In genomic region chr10:103350175-103350521, GRCh38 we compare ENCODE assay signal across 8 cellular contexts. TPM values are rescaled to one million over a fixed set of nuclear protein-coding genes. Genes with fewer than 3 reads are reported as not detected.
DNase-seq lines count a peak whose midpoint lies in the region; ATAC-seq and TF ChIP-seq lines count a peak whose summit lies in the region.

No MANE protein-coding gene starts in this region.

- H3F3A ChIP-seq in neural cell (ENCODE audit: insufficient read depth, low read length, poor library complexity, severe bottlenecking), result no peaks in the 10 kb centered on the region

- TF ChIP-seq RAD21 in neural cell (conservative IDR thresholded peaks at IDR 0.05), result no peak

- peaks cover 8% of the 10 kb centered on the region for H3K79me2 ChIP-seq in neural cell (replicated peaks; ENCODE audit: insufficient read depth, low read length)

- no peaks in the 10 kb centered on the region for H3K9me2 ChIP-seq in neural cell (ENCODE audit: insufficient read depth, low read length)

- 56% methylated on average over 16 of the region's 16 CpGs for WGBS in ectodermal cell, 2 experiments

- no peaks in the 10 kb centered on the region for H4K20me1 ChIP-seq in neural cell (ENCODE audit: insufficient read depth)

- H3K4me2 ChIP-seq in neural cell (ENCODE audit: low read length), result peak overlapping the region; percentile 41

- no peaks in the 10 kb centered on the region for H3K4me1 ChIP-seq in ectodermal cell (ENCODE audit: control insufficient read depth, insufficient read depth, low read length)

- TF ChIP-seq CTCF in CD14-positive monocyte (IDR thresholded peaks at IDR 0.05) (no peak), LNCaP clone FGC (IDR thresholded peaks at IDR 0.05; ENCODE audit: control insufficient read depth, extremely low read depth, insufficient read depth) (no peak), neural cell (IDR thresholded peaks at IDR 0.05; ENCODE audit: poor library complexity, severe bottlenecking) (no peak)

- no peaks in the 10 kb centered on the region for H3K27me3 ChIP-seq in ectodermal cell (ENCODE audit: control insufficient read depth, insufficient read depth, low read length, poor library complexity, severe bottlenecking)
- H3K27me3 ChIP-seq in neural cell (ENCODE audit: insufficient read depth, low read depth, low read length), result no peaks in the 10 kb centered on the region

- H3K36me3 Mint-ChIP-seq in CD14-positive monocyte, result peaks cover 11 to 27% of the 10 kb centered on the region in 2 donors

- TF ChIP-seq EP300 in neural cell (conservative IDR thresholded peaks at IDR 0.05; ENCODE audit: poor library complexity, severe bottlenecking), result no peak

- no peak for ATAC-seq in GM21381 (IDR thresholded peaks at IDR 0.05; ENCODE audit: unreplicated experiment)

- H3K27ac ChIP-seq in ectodermal cell (ENCODE audit: insufficient read depth, low read depth, low read length, poor library complexity, severe bottlenecking) (no peak overlapping the region), neural cell (ENCODE audit: low read length) (peak overlapping the region; percentile 79)

- H3K4me3 Mint-ChIP-seq in CD14-positive monocyte, result peak overlapping the region; percentile 91 to 95

- no peaks in the 10 kb centered on the region for H3K9me3 ChIP-seq in ectodermal cell (ENCODE audit: control insufficient read depth, low read length)
- H3K9me3 ChIP-seq in neural cell (ENCODE audit: low read length), result no peaks in the 10 kb centered on the region

- peaks cover 0 to 2% (median 0%) of the 10 kb centered on the region in 7 donors for H3K9me3 Mint-ChIP-seq in CD14-positive monocyte

- peak overlapping the region; percentile 70 for H3K4me3 ChIP-seq in LNCaP clone FGC (ENCODE audit: low read depth, low read length)
- H3K4me3 ChIP-seq in ectodermal cell (ENCODE audit: insufficient read depth, low read depth, low read length), result peak overlapping the region; percentile 57
- H3K4me3 ChIP-seq in neural cell (ENCODE audit: low read length), result peak overlapping the region; percentile 91

- peaks cover 8% of the 10 kb centered on the region for H3K4me1 Mint-ChIP-seq in CD14-positive monocyte

- H3K27me3 Mint-ChIP-seq in CD14-positive monocyte (ENCODE audit: low read depth in 3 of 3), result peaks cover 0 to 2% (median 0%) of the 10 kb centered on the region in 3 donors

- intact Hi-C loops in CD14-positive monocyte (cut with micrococcal nuclease), result no loop called here

- H3K9ac ChIP-seq in neural cell (ENCODE audit: low read length), result peak overlapping the region; percentile 84

- H3K36me3 ChIP-seq in ectodermal cell (ENCODE audit: control insufficient read depth, insufficient read depth, low read length), result peaks cover 8% of the 10 kb centered on the region
- H3K36me3 ChIP-seq in neural cell (ENCODE audit: insufficient read depth, low read length), result no peaks in the 10 kb centered on the region

- peak overlapping the region; percentile 91 for H2AFZ ChIP-seq in neural cell (ENCODE audit: low read depth, low read length)

- peak overlapping the region in 1 of 7 donors; percentile 5 for H3K27ac Mint-ChIP-seq in CD14-positive monocyte

- DNase-seq in CD14-positive monocyte (ENCODE audit: low spot score) (no peak), LNCaP clone FGC (ENCODE audit: low read depth) (no peak), ecto neural progenitor cell (ENCODE audit: low spot score) (no peak), T-helper 9 cell (no peak), NCI-H2171 treated with DMSO at 0.1 percent for 48 hours (lab: John Stamatoyannopoulos, UW) (no peak)

TF ChIP-seq in neural cell, 6 proteins besides CTCF, POLR2A, EP300 and RAD21:
- TF ChIP-seq MXI1 (conservative IDR thresholded peaks at IDR 0.05; ENCODE audit: poor library complexity, severe bottlenecking), result no peak
- TF ChIP-seq POLR2AphosphoS5 (IDR thresholded peaks at IDR 0.05), result no peak
- TF ChIP-seq TAF1 (IDR thresholded peaks at IDR 0.05; ENCODE audit: low read depth), result no peak
- TF ChIP-seq SMC3 (conservative IDR thresholded peaks at IDR 0.05; ENCODE audit: poor library complexity), result no peak
- TF ChIP-seq, protein P1, sequence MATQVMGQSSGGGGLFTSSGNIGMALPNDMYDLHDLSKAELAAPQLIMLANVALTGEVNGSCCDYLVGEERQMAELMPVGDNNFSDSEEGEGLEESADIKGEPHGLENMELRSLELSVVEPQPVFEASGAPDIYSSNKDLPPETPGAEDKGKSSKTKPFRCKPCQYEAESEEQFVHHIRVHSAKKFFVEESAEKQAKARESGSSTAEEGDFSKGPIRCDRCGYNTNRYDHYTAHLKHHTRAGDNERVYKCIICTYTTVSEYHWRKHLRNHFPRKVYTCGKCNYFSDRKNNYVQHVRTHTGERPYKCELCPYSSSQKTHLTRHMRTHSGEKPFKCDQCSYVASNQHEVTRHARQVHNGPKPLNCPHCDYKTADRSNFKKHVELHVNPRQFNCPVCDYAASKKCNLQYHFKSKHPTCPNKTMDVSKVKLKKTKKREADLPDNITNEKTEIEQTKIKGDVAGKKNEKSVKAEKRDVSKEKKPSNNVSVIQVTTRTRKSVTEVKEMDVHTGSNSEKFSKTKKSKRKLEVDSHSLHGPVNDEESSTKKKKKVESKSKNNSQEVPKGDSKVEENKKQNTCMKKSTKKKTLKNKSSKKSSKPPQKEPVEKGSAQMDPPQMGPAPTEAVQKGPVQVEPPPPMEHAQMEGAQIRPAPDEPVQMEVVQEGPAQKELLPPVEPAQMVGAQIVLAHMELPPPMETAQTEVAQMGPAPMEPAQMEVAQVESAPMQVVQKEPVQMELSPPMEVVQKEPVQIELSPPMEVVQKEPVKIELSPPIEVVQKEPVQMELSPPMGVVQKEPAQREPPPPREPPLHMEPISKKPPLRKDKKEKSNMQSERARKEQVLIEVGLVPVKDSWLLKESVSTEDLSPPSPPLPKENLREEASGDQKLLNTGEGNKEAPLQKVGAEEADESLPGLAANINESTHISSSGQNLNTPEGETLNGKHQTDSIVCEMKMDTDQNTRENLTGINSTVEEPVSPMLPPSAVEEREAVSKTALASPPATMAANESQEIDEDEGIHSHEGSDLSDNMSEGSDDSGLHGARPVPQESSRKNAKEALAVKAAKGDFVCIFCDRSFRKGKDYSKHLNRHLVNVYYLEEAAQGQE (IDR thresholded peaks at IDR 0.05; ENCODE audit: borderline replicate concordance), result no peak
- TF ChIP-seq EZH2 (IDR thresholded peaks at IDR 0.05; ENCODE audit: borderline replicate concordance, insufficient read depth, low read length, poor library complexity, severe bottlenecking), result no peak

RNA-seq across cellular contexts. Expression of gene PCGF6, which starts 0.8 kb away (rescaled TPM):
- polyA plus RNA-seq in CD14-positive monocyte (1 to 10 TPM; 4.6 to 6.2 TPM), neural cell (20.4 and 31.3 TPM in 2 replicates)
- polyA plus RNA-seq in ectodermal cell (2013, experiment 1 of 4), result 21.7 TPM
- 31.0 TPM for polyA plus RNA-seq in ectodermal cell (2013, experiment 2 of 4)
- 19.8 TPM for polyA plus RNA-seq in ectodermal cell (2013, experiment 3 of 4)
- polyA plus RNA-seq in ectodermal cell (2013, experiment 4 of 4), result 23.3 TPM
- polyA minus RNA-seq in neural cell, result 17.0 and 21.9 TPM in 2 replicates

RNA-seq across cellular contexts. Expression of gene TAF5, which starts 17.6 kb away (rescaled TPM):
- polyA plus RNA-seq in CD14-positive monocyte, result 1 to 10 TPM; 1.0 to 2.4 TPM
- polyA plus RNA-seq in ectodermal cell (2013, experiment 1 of 4), result 16.0 TPM
- 12.3 TPM for polyA plus RNA-seq in ectodermal cell (2013, experiment 2 of 4)
- polyA plus RNA-seq in ectodermal cell (2013, experiment 3 of 4), result 10.1 TPM
- 10.9 TPM for polyA plus RNA-seq in ectodermal cell (2013, experiment 4 of 4)
- 7.2 and 9.2 TPM in 2 replicates for polyA plus RNA-seq in neural cell
- polyA minus RNA-seq in neural cell, result 11.2 and 12.3 TPM in 2 replicates

RNA-seq across cellular contexts. Expression of gene ATP5MK, which starts 46.1 kb away (rescaled TPM):
- 100 to 1,000 TPM; 529 to 531 TPM for polyA plus RNA-seq in CD14-positive monocyte
- polyA plus RNA-seq in ectodermal cell (2013, experiment 1 of 4), result 265 TPM
- 276 TPM for polyA plus RNA-seq in ectodermal cell (2013, experiment 2 of 4)
- 270 TPM for polyA plus RNA-seq in ectodermal cell (2013, experiment 3 of 4)
- 297 TPM for polyA plus RNA-seq in ectodermal cell (2013, experiment 4 of 4)
- polyA plus RNA-seq in neural cell, result 542 and 917 TPM in 2 replicates
- polyA minus RNA-seq in neural cell, result 71.3 and 137 TPM in 2 replicates

RNA-seq across cellular contexts. Expression of gene PDCD11, which starts 46.3 kb away (rescaled TPM):
- polyA plus RNA-seq in CD14-positive monocyte (1 to 10 TPM; 2.9 to 3.3 TPM), neural cell (15.3 and 15.8 TPM in 2 replicates)
- polyA plus RNA-seq in ectodermal cell (2013, experiment 1 of 4), result 52.5 TPM
- 58.6 TPM for polyA plus RNA-seq in ectodermal cell (2013, experiment 2 of 4)
- polyA plus RNA-seq in ectodermal cell (2013, experiment 3 of 4), result 35.2 TPM
- polyA plus RNA-seq in ectodermal cell (2013, experiment 4 of 4), result 37.3 TPM
- 47.0 and 52.8 TPM in 2 replicates for polyA minus RNA-seq in neural cell
